In genomic region chr15:29937956-29938355, GRCh38 we compare ENCODE assay signal across 23 cellular contexts.
DNase-seq lines count a peak whose midpoint lies in the region; ATAC-seq, FAIRE-seq and TF ChIP-seq lines count a peak whose summit lies in the region.
"Had no signal": no experiment of that assay in that cellular context is flagged by ENCODE, and none has a peak within 500 bp of the region (broad histone marks: within the 10 kb centered on the region; RNA-seq: fewer than 3 reads in every experiment).

No MANE protein-coding gene starts in this region.

- in situ Hi-C loops in IMR-90 (cut with MboI; ENCODE audit: low sequenced_read_pairs): loop anchor here (10.0 kb wide), 1 partner anchor 263 kb away; no protein-coding TSS in a partner anchor

- no peak overlapping the region for H3K27ac Mint-ChIP-seq in mesothelial cell of epicardium
- no peak overlapping the region for H3K27ac Mint-ChIP-seq in activated CD8-positive, alpha-beta T cell treated with anti-CD3 and anti-CD28 coated beads, Interleukin-2, amount 10 ng/mL, durations not matched to agents 7 days and 5 days
- H3K27ac Mint-ChIP-seq: CD14-positive monocyte; stimulated activated effector memory CD8-positive, alpha-beta T cell treated with anti-CD3 and anti-CD28 coated beads, Interleukin-12 subunit alpha, Interleukin-12 subunit beta, amount 100 ng/mL, for 72 hours; T-helper 1 cell treated with Interleukin-12 subunit alpha and Interleukin-12 subunit beta and Interleukin-4 antibody, amounts not matched to agents 30 μg/mL and 1 μg/mL, for 36 hours had no signal

- H3K14ac ChIP-seq in IMR-90 (replicated peaks; ENCODE audit: low read depth, low read length): peak overlapping the region; percentile 69; the same call in 1 of the 2 replicates

- intact Hi-C loops in IMR-90 (cut with micrococcal nuclease): loop anchor here (5.0 kb wide), 1 partner anchor 271 kb away; no protein-coding TSS in a partner anchor

- no peak overlapping the region for H2AFZ ChIP-seq in IMR-90 (replicated peaks; ENCODE audit: low read length, poor library complexity)

- peak overlapping the region; percentile 74; the same call in 1 of the 3 replicates for H2BK15ac ChIP-seq in IMR-90 (ENCODE audit: low read depth, low read length)

- peaks cover 16% of the 10 kb centered on the region for H3K4me1 ChIP-seq in IMR-90 (ENCODE audit: control insufficient read depth, insufficient read depth, low read length)
- H3K4me1 ChIP-seq: adrenal gland had no signal

- no peaks in the 10 kb centered on the region for H3K27me3 Mint-ChIP-seq in mesothelial cell of epicardium (ENCODE audit: low read depth)
- H3K27me3 Mint-ChIP-seq in activated CD8-positive, alpha-beta T cell treated with anti-CD3 and anti-CD28 coated beads, Interleukin-2, amount 10 ng/mL, durations not matched to agents 7 days and 5 days (ENCODE audit: low read depth): peaks cover 18% of the 10 kb centered on the region

- no peak overlapping the region for H3K27ac ChIP-seq in IMR-90 (ENCODE audit: insufficient read depth, low read length)
- H3K27ac ChIP-seq: adrenal gland, testis, WERI-Rb-1 had no signal

- peak overlapping the region; percentile 86 for H2BK120ac ChIP-seq in IMR-90 (ENCODE audit: low read depth, low read length)

- peak overlapping the region; percentile 87; the same call in 1 of the 2 replicates for H2BK20ac ChIP-seq in IMR-90 (ENCODE audit: low read depth, low read length)

- H3K4ac ChIP-seq in IMR-90 (ENCODE audit: low read depth, low read length): peak overlapping the region; percentile 66; the same call in 1 of the 2 replicates

- WGBS in IMR-90 (ENCODE audit: extremely low coverage in 2 of 2, insufficient read length in 1 of 2), 2 experiments: no CpG with 5 or more reads among the region's 2 CpGs

- H3K4me3 Mint-ChIP-seq in mesothelial cell of epicardium: no peak overlapping the region
- no peak overlapping the region for H3K4me3 Mint-ChIP-seq in activated CD8-positive, alpha-beta T cell treated with anti-CD3 and anti-CD28 coated beads, Interleukin-2, amount 10 ng/mL, durations not matched to agents 7 days and 5 days
- H3K4me3 Mint-ChIP-seq: CD14-positive monocyte; stimulated activated effector memory CD8-positive, alpha-beta T cell treated with anti-CD3 and anti-CD28 coated beads, Interleukin-12 subunit alpha, Interleukin-12 subunit beta, amount 100 ng/mL, for 72 hours; T-helper 1 cell treated with Interleukin-12 subunit alpha and Interleukin-12 subunit beta and Interleukin-4 antibody, amounts not matched to agents 30 μg/mL and 1 μg/mL, for 36 hours had no signal

- no peak overlapping the region for H4K91ac ChIP-seq in IMR-90 (ENCODE audit: insufficient read depth, low read depth, low read length)

- H3K4me2 ChIP-seq in IMR-90 (ENCODE audit: low read depth, low read length): peak overlapping the region; percentile 55; the same call in 1 of the 2 replicates

- H3K9me3 Mint-ChIP-seq in mesothelial cell of epicardium: no peaks in the 10 kb centered on the region
- H3K9me3 Mint-ChIP-seq in activated CD8-positive, alpha-beta T cell treated with anti-CD3 and anti-CD28 coated beads, Interleukin-2, amount 10 ng/mL, durations not matched to agents 7 days and 5 days (ENCODE audit: insufficient read depth): no peaks in the 10 kb centered on the region
- H3K9me3 Mint-ChIP-seq: stimulated activated effector memory CD8-positive, alpha-beta T cell treated with anti-CD3 and anti-CD28 coated beads, Interleukin-12 subunit alpha, Interleukin-12 subunit beta, amount 100 ng/mL, for 72 hours; T-helper 1 cell treated with Interleukin-12 subunit alpha and Interleukin-12 subunit beta and Interleukin-4 antibody, amounts not matched to agents 30 μg/mL and 1 μg/mL, for 36 hours had no signal

- BruUV-seq in IMR-90 (replicated peaks; lab: Mats Ljungman, UMichigan): no TSS peak

- H3K4me3 ChIP-seq in IMR-90 (ENCODE audit: insufficient read depth, low read depth, low read length): no peak overlapping the region
- no peak overlapping the region for H3K4me3 ChIP-seq in cardiac fibroblast (replicated peaks in 1 of 2; ENCODE audit: low read depth in 2 of 2, low read length in 2 of 2)
- H3K4me3 ChIP-seq in foreskin fibroblast (ENCODE audit: low read depth in 1 of 2, low read length in 2 of 2): no peak overlapping the region
- H3K4me3 ChIP-seq: adrenal gland, testis had no signal

- TF ChIP-seq RAD21 in IMR-90 (IDR thresholded peaks at IDR 0.05; ENCODE audit: low read length): no peak

- TF ChIP-seq POLR2A in IMR-90 (IDR thresholded peaks at IDR 0.05; ENCODE audit: low read depth, low read length): no peak

- no peak overlapping the region for H2AK5ac ChIP-seq in IMR-90 (ENCODE audit: low read depth, low read length)

- DNase-seq in D721Med (ENCODE audit: insufficient read length, low spot score) (no peak), IMR-90 (peak; percentile 91), cardiac fibroblast (ENCODE audit: low read depth in 2 of 2) (peak; percentile 36 to 76), foreskin fibroblast (peak; percentile 48 to 65), mesothelial cell of epicardium (ENCODE audit: low spot score in 2 of 2, unreplicated experiment in 2 of 2) (no peak), NCI-H2171 (lab: John Stamatoyannopoulos, UW) (no peak)
- DNase-seq in activated CD8-positive, alpha-beta T cell treated with anti-CD3 and anti-CD28 coated beads, Interleukin-2, amount 10 ng/mL, durations not matched to agents 7 days and 5 days: no peak
- DNase-seq: ACHN; activated CD4-positive, alpha-beta T cell treated with anti-CD3 and anti-CD28 coated beads, Interleukin-2, amount 50 U/mL, for 4 hours; activated gamma-delta T cell; adrenal gland; DMS153; Kasumi-1; NCI-H2107; retina; Right ventricle myocardium superior; testis; WERI-Rb-1 had no signal

- no peaks in the 10 kb centered on the region for H3K36me3 Mint-ChIP-seq in mesothelial cell of epicardium
- H3K36me3 Mint-ChIP-seq in activated CD8-positive, alpha-beta T cell treated with anti-CD3 and anti-CD28 coated beads, Interleukin-2, amount 10 ng/mL, durations not matched to agents 7 days and 5 days (ENCODE audit: low read depth): no peaks in the 10 kb centered on the region
- H3K36me3 Mint-ChIP-seq: CD14-positive monocyte; stimulated activated effector memory CD8-positive, alpha-beta T cell treated with anti-CD3 and anti-CD28 coated beads, Interleukin-12 subunit alpha, Interleukin-12 subunit beta, amount 100 ng/mL, for 72 hours had no signal

- H3K23ac ChIP-seq in IMR-90 (ENCODE audit: low read depth, low read length): no peak overlapping the region

- H3K27me3 ChIP-seq in IMR-90 (ENCODE audit: control insufficient read depth, insufficient read depth, low read length): no peaks in the 10 kb centered on the region
- H3K27me3 ChIP-seq: adrenal gland, testis had no signal

- peak; percentile 72 for FAIRE-seq in D721Med (lab: Jason Lieb, UNC)
- FAIRE-seq: HTR-8/SVneo had no signal

- TF ChIP-seq CTCF in D721Med (IDR thresholded peaks at IDR 0.05; ENCODE audit: insufficient read depth, missing control alignments) (no peak), IMR-90 (conservative IDR thresholded peaks at IDR 0.05; ENCODE audit: low read depth, low read length) (no peak), cardiac fibroblast (IDR thresholded peaks at IDR 0.05; ENCODE audit: low read depth, low read length) (no peak), foreskin fibroblast (IDR thresholded peaks at IDR 0.05; ENCODE audit: low read depth, low read length) (no peak), mesothelial cell of epicardium (IDR thresholded peaks at IDR 0.05; ENCODE audit: unreplicated experiment) (no peak)

- dilution Hi-C loops in IMR-90 (cut with HindIII; ENCODE audit: low sequenced_read_pairs, unreplicated experiment): no loop called here

- POLR2A ChIA-PET in IMR-90 (lab: Charles Lee; ENCODE audit: unreplicated experiment): no interaction called here
- POLR2A ChIA-PET in activated CD8-positive, alpha-beta T cell treated with anti-CD3 and anti-CD28 coated beads, Interleukin-2, amount 10 ng/mL, durations not matched to agents 7 days and 5 days (lab: Charles Lee): no interaction called here

- H4K8ac ChIP-seq in IMR-90 (ENCODE audit: low read depth in 2 of 2, low read length in 2 of 2): peak overlapping the region in 1 of 2 experiments; percentile 38; a peak in 2 of 4 replicates

- H3K79me1 ChIP-seq in IMR-90 (ENCODE audit: low read depth in 1 of 2, low read length in 2 of 2): 0 out of 4 replicates have a peak, but pooled peaks cover 0 to 4% of the 10 kb centered on the region in 2 experiments

- H3K9ac ChIP-seq in IMR-90 (ENCODE audit: low read depth, low read length): no peak overlapping the region

- ATAC-seq in IMR-90 (ENCODE audit: low read depth) (peak; percentile 64), HG02642 (IDR thresholded peaks at IDR 0.05; ENCODE audit: poor library complexity, unreplicated experiment) (no peak)
- no peak for ATAC-seq in activated CD8-positive, alpha-beta T cell treated with anti-CD3 and anti-CD28 coated beads, Interleukin-2, amount 10 ng/mL, durations not matched to agents 7 days and 5 days
- ATAC-seq: stimulated activated effector memory CD8-positive, alpha-beta T cell treated with anti-CD3 and anti-CD28 coated beads, Interleukin-12 subunit alpha, Interleukin-12 subunit beta, amount 100 ng/mL, for 72 hours had no signal

- peaks cover 3% of the 10 kb centered on the region for H3K9me3 ChIP-seq in IMR-90 (ENCODE audit: control insufficient read depth, insufficient read depth, low read length)
- H3K9me3 ChIP-seq: adrenal gland, testis had no signal

- H3K4me1 Mint-ChIP-seq in mesothelial cell of epicardium: peaks cover 29% of the 10 kb centered on the region
- H3K4me1 Mint-ChIP-seq in activated CD8-positive, alpha-beta T cell treated with anti-CD3 and anti-CD28 coated beads, Interleukin-2, amount 10 ng/mL, durations not matched to agents 7 days and 5 days (ENCODE audit: low read depth): no peaks in the 10 kb centered on the region
- H3K4me1 Mint-ChIP-seq: CD14-positive monocyte; stimulated activated effector memory CD8-positive, alpha-beta T cell treated with anti-CD3 and anti-CD28 coated beads, Interleukin-12 subunit alpha, Interleukin-12 subunit beta, amount 100 ng/mL, for 72 hours had no signal

- no peaks in the 10 kb centered on the region for H4K20me1 ChIP-seq in IMR-90 (ENCODE audit: insufficient read depth, low read length)

- H3K56ac ChIP-seq in IMR-90 (ENCODE audit: extremely low read depth, insufficient read depth, low read length): no peak overlapping the region

- no peak overlapping the region for H2AK9ac ChIP-seq in IMR-90 (replicated peaks; ENCODE audit: low read depth, low read length, poor library complexity)

- H3K36me3 ChIP-seq in IMR-90 (ENCODE audit: control insufficient read depth, insufficient read depth, low read length): no peaks in the 10 kb centered on the region
- H3K36me3 ChIP-seq: adrenal gland, WERI-Rb-1 had no signal

- peak overlapping the region; percentile 71 for H2BK5ac ChIP-seq in IMR-90 (ENCODE audit: low read depth, low read length, poor library complexity, severe bottlenecking)

- CTCF ChIA-PET in IMR-90 (lab: Yijun Ruan, JAX): interaction anchor here (0.5 kb wide), 1 partner anchor 17 kb away, joined by 7 read pairs; no protein-coding TSS in a partner anchor
- CTCF ChIA-PET in activated CD8-positive, alpha-beta T cell treated with anti-CD3 and anti-CD28 coated beads, Interleukin-2, amount 10 ng/mL, durations not matched to agents 7 days and 5 days (lab: Charles Lee): no interaction called here

- H3K9me1 ChIP-seq in IMR-90 (ENCODE audit: insufficient read depth, low read length): peaks cover 20% of the 10 kb centered on the region

- 0 out of 2 replicates have a peak overlapping the region, but pooled peaks have one; percentile 5 for H3K18ac ChIP-seq in IMR-90 (ENCODE audit: low read depth, low read length)

- H4K5ac ChIP-seq in IMR-90 (ENCODE audit: low read depth, low read length): no peak overlapping the region

Comparison
In these comparisons a context has a peak if more than half of its experiments do, and no peak if none do; other contexts are left out.
1. DNase-seq: peak in IMR-90 (single experiment), cardiac fibroblast (2 of 2) and foreskin fibroblast (2 of 2); none in D721Med (single experiment), mesothelial cell of epicardium (0 of 2), NCI-H2171 (single experiment) and activated CD8-positive, alpha-beta T cell treated with anti-CD3 and anti-CD28 coated beads, Interleukin-2, amount 10 ng/mL, durations not matched to agents 7 days and 5 days (single experiment).